13 cellular contexts compared by ENCODE assay signal in the genomic region with DNA sequence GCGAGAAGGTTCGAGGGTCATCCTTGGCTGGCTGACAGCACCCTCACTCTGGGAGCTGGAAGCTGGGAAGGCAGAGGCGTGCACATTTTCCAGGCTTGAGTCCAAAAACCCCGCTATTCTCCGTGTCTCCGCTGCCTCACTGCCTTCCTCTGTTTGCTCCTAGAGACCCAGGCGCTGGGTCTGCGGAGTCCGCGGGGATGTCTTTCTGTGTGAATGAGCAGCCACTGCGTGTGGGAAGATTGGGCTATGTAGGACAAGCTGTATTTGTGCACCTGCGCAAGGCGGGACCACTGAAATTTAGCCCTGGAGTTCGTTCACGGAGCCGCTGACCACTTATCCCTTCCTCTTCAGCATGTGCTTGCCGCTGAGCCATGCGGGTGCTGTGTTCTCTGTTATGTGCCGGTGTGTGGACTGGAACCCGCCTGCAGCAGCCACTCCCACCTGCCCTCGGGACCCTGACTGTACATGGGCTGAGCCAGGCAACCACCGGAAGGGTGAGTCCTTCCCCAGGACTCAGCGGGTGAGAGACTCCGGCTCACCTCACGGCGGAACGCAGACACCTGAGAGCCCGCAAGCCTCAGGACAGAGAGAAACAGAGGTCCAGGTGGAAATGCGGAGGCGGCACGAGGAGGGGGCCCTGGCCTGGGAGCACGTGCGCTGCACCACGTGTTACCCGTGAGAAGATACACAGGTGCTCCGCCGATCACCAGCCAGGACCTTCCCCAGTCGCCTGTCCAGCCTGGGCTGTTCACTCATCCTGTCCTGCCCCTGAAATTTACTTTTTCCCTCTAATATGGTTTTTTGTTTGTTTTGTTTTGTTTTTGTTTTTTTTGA. TPM values are rescaled to one million over a fixed set of nuclear protein-coding genes. Genes with fewer than 3 reads are reported as not detected.
"Had no signal": no experiment of that assay in that cellular context is flagged by ENCODE, and none has a peak within 500 bp of the region (broad histone marks: within the 10 kb centered on the region; RNA-seq: fewer than 3 reads in every experiment).

No MANE protein-coding gene starts in this region.

- H3K27ac Mint-ChIP-seq: naive thymus-derived CD8-positive, alpha-beta T cell; T-cell; type B pancreatic cell had no signal

- H3K9me3 Mint-ChIP-seq: naive thymus-derived CD8-positive, alpha-beta T cell; T-cell; type B pancreatic cell had no signal

- H3K4me1 Mint-ChIP-seq: naive thymus-derived CD8-positive, alpha-beta T cell; T-cell had no signal

- DNase-seq: activated CD4-positive, alpha-beta T cell treated with anti-CD3 and anti-CD28 coated beads, Interleukin-2, amount 50 U/mL, for 1 hour; activated CD8-positive, alpha-beta memory T cell treated with anti-CD3 and anti-CD28 coated beads for 24 hours; activated naive CD4-positive, alpha-beta T cell; dermis blood vessel endothelial cell; erythroblast; mammary epithelial cell; stimulated activated CD4-positive, alpha-beta T cell treated with anti-CD3 and anti-CD28 coated beads, Interleukin-4, amount 100 ng/mL, for 1 hour; stimulated activated naive CD4-positive, alpha-beta T cell treated with Interleukin-2 at 50 U/mL for 16 hours; T-cell; T-helper 9 cell had no signal

- H3K36me3 Mint-ChIP-seq: naive thymus-derived CD8-positive, alpha-beta T cell; T-cell had no signal

- H3K4me3 Mint-ChIP-seq: naive thymus-derived CD8-positive, alpha-beta T cell; T-cell; type B pancreatic cell had no signal

- ATAC-seq: left lobe of liver; naive thymus-derived CD8-positive, alpha-beta T cell; T-cell had no signal

RNA-seq across cellular contexts. Expression of a gene that starts 44.0 kb away (rescaled TPM):
- total RNA-seq: dermis blood vessel endothelial cell; left lobe of liver; naive thymus-derived CD8-positive, alpha-beta T cell; T-cell had no signal
- polyA plus RNA-seq: naive thymus-derived CD8-positive, alpha-beta T cell had no signal
